Comparison of ENCODE assay signal across 8 cellular contexts in the genomic region with DNA sequence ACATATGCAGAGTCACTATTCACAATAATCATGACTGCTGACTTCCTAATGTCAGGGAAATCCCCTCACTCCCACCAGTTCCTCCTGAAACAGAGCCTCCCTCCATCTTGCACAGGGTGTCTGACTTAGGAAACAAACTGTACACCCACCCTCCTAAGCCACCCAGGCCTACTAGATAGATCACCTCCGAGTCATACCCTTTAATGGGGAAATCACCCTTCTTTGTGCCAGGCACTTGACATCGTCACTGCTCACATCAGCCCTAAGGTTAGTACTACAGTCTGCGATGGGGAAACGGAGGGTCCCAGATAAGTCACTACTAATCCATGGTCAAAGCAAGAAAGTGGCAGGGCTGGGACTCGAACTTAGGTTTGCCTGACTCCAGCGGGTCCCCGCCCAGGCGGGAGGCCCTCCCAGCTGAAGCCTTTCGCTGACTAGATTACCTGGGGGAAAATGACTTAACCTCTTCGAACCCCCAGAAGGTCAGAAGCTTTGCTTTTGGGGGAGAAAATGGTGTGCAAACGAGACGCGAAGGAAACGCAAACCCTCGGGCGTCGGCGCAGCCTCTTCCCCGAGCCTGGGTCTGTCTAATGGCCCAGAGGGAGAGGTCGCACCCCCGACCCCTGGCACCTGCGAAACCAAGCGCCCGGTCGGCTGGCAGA. TPM values are rescaled to one million over a fixed set of nuclear protein-coding genes. Genes with fewer than 3 reads are reported as not detected.
DNase-seq lines count a peak whose midpoint lies in the region; ATAC-seq and TF ChIP-seq lines count a peak whose summit lies in the region.

No MANE protein-coding gene starts in this region.

- TF ChIP-seq CTCF in AG10803 (conservative IDR thresholded peaks at IDR 0.05; ENCODE audit: low read length) (no peak), mesothelial cell of epicardium (IDR thresholded peaks at IDR 0.05; ENCODE audit: unreplicated experiment) (no peak)

- peak overlapping the region; percentile 94 for H3K27ac Mint-ChIP-seq in mesothelial cell of epicardium

- peak; percentile 29 for DNase-seq in AG10803 (ENCODE audit: low read depth)
- DNase-seq in LHCN-M2 (ENCODE audit: low read depth), result peak; percentile 29
- DNase-seq in activated CD4-positive, CD25-positive, alpha-beta regulatory T cell treated with anti-CD3 and anti-CD28 coated beads, Interleukin-2, amount 50 U/mL, for 72 hours, result peak; percentile 79
- no peak for DNase-seq in mesothelial cell of epicardium (ENCODE audit: low spot score in 2 of 2, unreplicated experiment in 2 of 2)
- peak; percentile 68 to 86 for DNase-seq in stimulated activated CD8-positive, alpha-beta memory T cell treated with anti-CD3 and anti-CD28 coated beads, Interleukin-7, amount 100 ng/mL, for 4 hours (ENCODE audit: low read depth in 2 of 2)
- DNase-seq in COR-L47 (lab: John Stamatoyannopoulos, UW), result no peak

- H3K27ac ChIP-seq in cingulate gyrus (ENCODE audit: low read depth, low read length), result peak overlapping the region; percentile 79

- ATAC-seq in GM19035 (IDR thresholded peaks at IDR 0.05; ENCODE audit: unreplicated experiment), result peak; percentile 17

- H3K36me3 Mint-ChIP-seq in mesothelial cell of epicardium, result no peaks in the 10 kb centered on the region

- no peaks in the 10 kb centered on the region for H3K9me3 Mint-ChIP-seq in mesothelial cell of epicardium

- H3K4me3 Mint-ChIP-seq in mesothelial cell of epicardium, result peak overlapping the region; percentile 62

- peak overlapping the region; percentile 71 for H3K4me3 ChIP-seq in AG10803 (ENCODE audit: low read length)

- no peaks in the 10 kb centered on the region for H3K27me3 Mint-ChIP-seq in mesothelial cell of epicardium (ENCODE audit: low read depth)

- peaks cover 45% of the 10 kb centered on the region for H3K4me1 Mint-ChIP-seq in mesothelial cell of epicardium

RNA-seq across cellular contexts. Expression of a gene that starts 3.4 kb away (rescaled TPM):
- total RNA-seq in LHCN-M2 (2014; rRNA removed), result 21.4 and 26.8 TPM in 2 replicates
- polyA plus RNA-seq in LHCN-M2 (2012), result 19.6 TPM
- total RNA-seq in mesothelial cell of epicardium, result 171 to 184 TPM (median 178 TPM) in 3 replicates

RNA-seq across cellular contexts. Expression of a gene that starts 26.9 kb away (rescaled TPM):
- total RNA-seq in LHCN-M2 (2014; rRNA removed) (2.6 and 2.7 TPM in 2 replicates), mesothelial cell of epicardium (3.7 to 4.0 TPM (median 3.8 TPM) in 3 replicates)
- 1.3 TPM for polyA plus RNA-seq in LHCN-M2 (2012)

RNA-seq across cellular contexts. Expression of a gene that starts 28.5 kb away (rescaled TPM):
- total RNA-seq in LHCN-M2 (2014; rRNA removed) (7.4 and 9.9 TPM in 2 replicates), mesothelial cell of epicardium (4.6 to 5.6 TPM (median 5.1 TPM) in 3 replicates)
- polyA plus RNA-seq in LHCN-M2 (2012), result 61.0 TPM

RNA-seq across cellular contexts. Expression of a gene that starts 46.5 kb away (rescaled TPM):
- 6.4 and 7.7 TPM in 2 replicates for total RNA-seq in LHCN-M2 (2014; rRNA removed)
- 43.1 TPM for polyA plus RNA-seq in LHCN-M2 (2012)
- 83.3 to 95.8 TPM (median 91.9 TPM) in 3 replicates for total RNA-seq in mesothelial cell of epicardium

RNA-seq across cellular contexts. Expression of a gene that starts 50.9 kb away (rescaled TPM):
- 233 and 303 TPM in 2 replicates for total RNA-seq in LHCN-M2 (2014; rRNA removed)
- polyA plus RNA-seq in LHCN-M2 (2012), result 330 TPM
- total RNA-seq in mesothelial cell of epicardium, result 107 to 121 TPM (median 115 TPM) in 3 replicates

Comparison
In these comparisons a context has a peak if more than half of its experiments do, and no peak if none do; other contexts are left out.
1. DNase-seq: peak in AG10803 (single experiment), LHCN-M2 (single experiment), activated CD4-positive, CD25-positive, alpha-beta regulatory T cell treated with anti-CD3 and anti-CD28 coated beads, Interleukin-2, amount 50 U/mL, for 72 hours (single experiment) and stimulated activated CD8-positive, alpha-beta memory T cell treated with anti-CD3 and anti-CD28 coated beads, Interleukin-7, amount 100 ng/mL, for 4 hours (2 of 2); none in mesothelial cell of epicardium (0 of 2) and COR-L47 (single experiment).